In the genomic region with DNA sequence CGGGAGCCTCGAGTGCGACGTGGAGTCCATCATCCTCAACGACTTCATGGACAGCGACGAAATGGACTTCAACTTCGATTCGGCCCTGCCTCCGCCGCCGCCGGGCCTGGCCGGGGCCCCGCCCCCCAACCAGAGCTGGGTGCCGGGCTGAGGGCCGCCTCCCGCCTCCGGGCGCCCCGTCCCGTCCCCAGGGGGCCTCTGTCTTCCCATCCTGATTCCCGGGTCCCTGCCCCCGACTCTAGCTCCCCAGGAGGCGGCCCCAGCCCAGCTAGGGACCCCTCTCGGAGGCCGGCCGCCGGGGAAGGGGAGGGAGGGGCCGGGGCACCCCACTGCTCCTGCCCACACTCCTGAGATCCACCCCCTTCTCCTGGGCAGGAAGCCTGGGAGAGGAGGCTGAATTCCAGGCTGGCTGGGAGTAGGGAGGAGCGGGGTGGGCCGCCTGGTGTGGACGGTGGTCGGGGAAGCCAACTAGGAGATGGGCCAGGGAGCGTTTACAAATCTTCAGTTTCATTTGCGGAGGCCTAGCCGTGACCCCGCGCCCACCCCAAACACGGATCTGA, we compare ENCODE assay signal across 8 cellular contexts. TPM values are rescaled to one million over a fixed set of nuclear protein-coding genes. Genes with fewer than 3 reads are reported as not detected.
DNase-seq lines count a peak whose midpoint lies in the region; ATAC-seq and TF ChIP-seq lines count a peak whose summit lies in the region.

No MANE protein-coding gene starts in this region.

- peaks cover 15% of the 10 kb centered on the region for H3K27me3 ChIP-seq in SJSA1 (replicated peaks)
- no peaks in the 10 kb centered on the region for H3K27me3 ChIP-seq in parathyroid adenoma (ENCODE audit: control insufficient read depth, insufficient read depth, low read length)

- no peaks in the 10 kb centered on the region for H3K36me3 ChIP-seq in SJSA1
- no peaks in the 10 kb centered on the region for H3K36me3 ChIP-seq in parathyroid adenoma (ENCODE audit: control insufficient read depth, insufficient read depth, low read length)

- H3K4me3 ChIP-seq in SJSA1 (peak overlapping the region; percentile 52), foreskin fibroblast (ENCODE audit: low read depth in 1 of 2, low read length in 2 of 2) (peak overlapping the region; percentile 34 to 40), parathyroid adenoma (ENCODE audit: low read depth, low read length) (peak overlapping the region; percentile 60)

- TF ChIP-seq CTCF in foreskin fibroblast (IDR thresholded peaks at IDR 0.05; ENCODE audit: low read depth, low read length), result no peak
- TF ChIP-seq CTCF in parathyroid adenoma (IDR thresholded peaks at IDR 0.05), result no peak

- DNase-seq in EL (peak; percentile 73), SJSA1 (ENCODE audit: low read depth in 1 of 2, low spot score in 2 of 2) (peak; percentile 68 to 72), foreskin fibroblast (peak; percentile 33 to 38)

- H3K79me2 ChIP-seq in parathyroid adenoma, result no peaks in the 10 kb centered on the region

- no peaks in the 10 kb centered on the region for H3K9me3 ChIP-seq in SJSA1 (replicated peaks)
- H3K9me3 ChIP-seq in parathyroid adenoma (ENCODE audit: control insufficient read depth, low read length), result no peaks in the 10 kb centered on the region

- peaks cover 20% of the 10 kb centered on the region for H3K4me1 ChIP-seq in SJSA1 (replicated peaks)
- peaks cover 21% of the 10 kb centered on the region for H3K4me1 ChIP-seq in parathyroid adenoma

- H3K27ac ChIP-seq in SJSA1 (peak overlapping the region; percentile 73), parathyroid adenoma (peak overlapping the region; percentile 32)

- ATAC-seq in GM21526 (IDR thresholded peaks at IDR 0.05; ENCODE audit: low FRiP score, unreplicated experiment) (no peak), HG02623 (IDR thresholded peaks at IDR 0.05; ENCODE audit: unreplicated experiment) (no peak), GM18517 (IDR thresholded peaks at IDR 0.05; ENCODE audit: unreplicated experiment) (no peak), GM19035 (IDR thresholded peaks at IDR 0.05; ENCODE audit: unreplicated experiment) (no peak)

- no peak overlapping the region for H3K9ac ChIP-seq in parathyroid adenoma

- H2AFZ ChIP-seq in parathyroid adenoma, result no peak overlapping the region

- peak overlapping the region; percentile 63 for H3K4me2 ChIP-seq in parathyroid adenoma (ENCODE audit: low read length)

RNA-seq across cellular contexts. Expression of gene FOXO6, which starts 21.4 kb away (rescaled TPM):
- 0.05 TPM in 1 of 2 replicates, not detected in the other for total RNA-seq in SJSA1 (2014; rRNA removed; shearing (Covaris generic))
